In genomic region chr17:31390748-31391495, GRCh38 we compare ENCODE assay signal across 8 cellular contexts. TPM values are rescaled to one million over a fixed set of nuclear protein-coding genes. Genes with fewer than 3 reads are reported as not detected.
DNase-seq lines count a peak whose midpoint lies in the region; ATAC-seq, FAIRE-seq and TF ChIP-seq lines count a peak whose summit lies in the region.

No MANE protein-coding gene starts in this region.

- no peak for TF ChIP-seq EP300 in GM12878 (IDR thresholded peaks at IDR 0.05; ENCODE audit: borderline replicate concordance in 1 of 2, control insufficient read depth in 1 of 2, low read depth in 2 of 2, low read length in 2 of 2)

- H3K4me1 Mint-ChIP-seq in activated CD4-positive, alpha-beta T cell treated with anti-CD3 and anti-CD28 coated beads, Interleukin-2, amount 10 ng/mL, durations not matched to agents 24 days and 14 days = peaks cover 6% of the 10 kb centered on the region

- H3K27ac Mint-ChIP-seq in activated CD4-positive, alpha-beta T cell treated with anti-CD3 and anti-CD28 coated beads, Interleukin-2, amount 10 ng/mL, durations not matched to agents 24 days and 14 days = no peak overlapping the region

- WGBS in GM12878 (ENCODE audit: insufficient coverage, insufficient replicate concordance, low lambda C conversion rate, missing lambda C conversion rate) = 41% methylated on average over 38 of the region's 56 CpGs

- H3K9me3 ChIP-seq in GM12878 (replicated peaks; ENCODE audit: control insufficient read depth, insufficient read depth, low read length) (no peaks in the 10 kb centered on the region), left lung (no peaks in the 10 kb centered on the region), tibial artery (no peaks in the 10 kb centered on the region)

- CTCF ChIA-PET in GM12878 (lab: Yijun Ruan, JAX) = no interaction called here

- in situ Hi-C loops in GM12878 (cut with MboI) = no loop called here

- peak overlapping the region; percentile 73 for H3K4me3 Mint-ChIP-seq in activated CD4-positive, alpha-beta T cell treated with anti-CD3 and anti-CD28 coated beads, Interleukin-2, amount 10 ng/mL, durations not matched to agents 24 days and 14 days

- no peak for TF ChIP-seq POLR2A in GM12878 (IDR thresholded peaks at IDR 0.05; ENCODE audit: low read depth, low read length)

- H3K27me3 ChIP-seq in GM12878 (replicated peaks in 1 of 2; ENCODE audit: control insufficient read depth in 2 of 2, insufficient read depth in 2 of 2, low read length in 1 of 2) (peaks cover 12% of the 10 kb centered on the region in 2 experiments), left lung (peaks cover 37 to 77% of the 10 kb centered on the region in 2 donors), tibial artery (peaks cover 5 to 68% of the 10 kb centered on the region in 2 donors)

- POLR2A ChIA-PET in GM12878 (lab: Charles Lee) = no interaction called here

- H3K36me3 Mint-ChIP-seq in activated CD4-positive, alpha-beta T cell treated with anti-CD3 and anti-CD28 coated beads, Interleukin-2, amount 10 ng/mL, durations not matched to agents 24 days and 14 days (ENCODE audit: low read depth) = no peaks in the 10 kb centered on the region

- ATAC-seq in GM12878 = peak; percentile 10; the same call in 1 of the 3 replicates
- peak; percentile 13 for ATAC-seq in left lung
- no peak for ATAC-seq in GM19463 (IDR thresholded peaks at IDR 0.05; ENCODE audit: unreplicated experiment)
- ATAC-seq in GM18907 (IDR thresholded peaks at IDR 0.05; ENCODE audit: unreplicated experiment) = no peak
- no peak for ATAC-seq in HG03378 (IDR thresholded peaks at IDR 0.05; ENCODE audit: unreplicated experiment)

- peaks cover 52% of the 10 kb centered on the region for H3K27me3 Mint-ChIP-seq in activated CD4-positive, alpha-beta T cell treated with anti-CD3 and anti-CD28 coated beads, Interleukin-2, amount 10 ng/mL, durations not matched to agents 24 days and 14 days

- peak; percentile 58 for DNase-seq in activated CD4-positive, alpha-beta T cell treated with anti-CD3 and anti-CD28 coated beads, Interleukin-2, amount 10 ng/mL, durations not matched to agents 24 days and 14 days
- no peak for DNase-seq in activated CD4-positive, alpha-beta T cell treated with anti-CD3 and anti-CD28 coated beads for 4 hours
- DNase-seq in GM12878 (ENCODE audit: low read depth, low spot score) (no peak), left lung (no peak), tibial artery (peak in 1 of 2 donors; percentile 61)

- H3K9ac ChIP-seq in GM12878 (ENCODE audit: control insufficient read depth, insufficient read depth, low read length) = no peak overlapping the region

- no peak overlapping the region for H3K27ac ChIP-seq in GM12878 (ENCODE audit: control insufficient read depth, insufficient read depth)
- H3K27ac ChIP-seq in left lung = no peak overlapping the region
- no peak overlapping the region for H3K27ac ChIP-seq in tibial artery

- H3K79me2 ChIP-seq in GM12878 (ENCODE audit: control insufficient read depth, insufficient read depth, low read length) = no peaks in the 10 kb centered on the region

- TF ChIP-seq CTCF in GM12878 (IDR thresholded peaks at IDR 0.05 in 2 of 3, conservative IDR thresholded peaks at IDR 0.05 in 1 of 3; ENCODE audit: control insufficient read depth in 2 of 3, extremely low read depth in 1 of 3, insufficient read depth in 1 of 3, low read depth in 3 of 3, low read length in 3 of 3) (no peak), left lung (IDR thresholded peaks at IDR 0.05) (no peak), tibial artery (IDR thresholded peaks at IDR 0.05) (no peak)

- SMC1A ChIA-PET in GM12878 (lab: Charles Lee; ENCODE audit: uncharacterized antibody, unreplicated experiment) = no interaction called here

- H3K4me1 ChIP-seq in GM12878 (ENCODE audit: control insufficient read depth, insufficient read depth, low read length) (no peaks in the 10 kb centered on the region), left lung (peaks cover 0 to 13% of the 10 kb centered on the region in 2 donors), tibial artery (peaks cover 0 to 17% (median 13%) of the 10 kb centered on the region in 4 donors)

- H3K4me2 ChIP-seq in GM12878 (ENCODE audit: control insufficient read depth, insufficient read depth) = peak overlapping the region; percentile 33; the same call in 1 of the 2 replicates

- BruUV-seq in GM12878 (replicated peaks; lab: Mats Ljungman, UMichigan) = no TSS peak

- no peaks in the 10 kb centered on the region for H3K9me3 Mint-ChIP-seq in activated CD4-positive, alpha-beta T cell treated with anti-CD3 and anti-CD28 coated beads, Interleukin-2, amount 10 ng/mL, durations not matched to agents 24 days and 14 days

- no peak for TF ChIP-seq RAD21 in GM12878 (IDR thresholded peaks at IDR 0.05; ENCODE audit: insufficient read depth, low read depth, low read length)

- H3K4me3 ChIP-seq in GM12878 (no peak overlapping the region), left lung (peak overlapping the region; percentile 21 to 39), tibial artery (peak overlapping the region; percentile 38 to 51)

- intact Hi-C loops in activated CD4-positive, alpha-beta T cell treated with anti-CD3 and anti-CD28 coated beads, Interleukin-2, amount 10 ng/mL, durations not matched to agents 24 days and 14 days (cut with micrococcal nuclease) = no loop called here
- intact Hi-C loops in GM12878 (cut with micrococcal nuclease; ENCODE audit: unreplicated experiment) (no loop called here), left lung (cut with DNase I) (no loop called here), tibial artery (cut with DNase I; ENCODE audit: low total_unique reads) (no loop called here)

- no peaks in the 10 kb centered on the region for H3K36me3 ChIP-seq in GM12878 (ENCODE audit: control insufficient read depth in 2 of 2, insufficient read depth in 2 of 2, low read length in 1 of 2)
- no peaks in the 10 kb centered on the region for H3K36me3 ChIP-seq in left lung
- H3K36me3 ChIP-seq in tibial artery = no peaks in the 10 kb centered on the region

- RAD21 ChIA-PET in GM12878 (lab: Charles Lee; ENCODE audit: unreplicated experiment) = no interaction called here

- FAIRE-seq in GM12878 (lab: Jason Lieb, UNC) = no peak

- no peak overlapping the region for H2AFZ ChIP-seq in GM12878 (ENCODE audit: control insufficient read depth, low read depth, low read length)

- H4K20me1 ChIP-seq in GM12878 (ENCODE audit: control insufficient read depth, insufficient read depth) = no peaks in the 10 kb centered on the region; the same call in 1 of the 2 replicates

TF ChIP-seq in GM12878, 131 proteins besides CTCF, POLR2A, EP300 and RAD21:
- TF ChIP-seq ZBED1 (IDR thresholded peaks at IDR 0.05; ENCODE audit: borderline replicate concordance) (no peak), KLF5 (IDR thresholded peaks at IDR 0.05; ENCODE audit: partially characterized antibody) (no peak), SRF (IDR thresholded peaks at IDR 0.05; ENCODE audit: low read depth in 2 of 2, low read length in 2 of 2) (no peak)

RNA-seq across cellular contexts. Expression of gene RAB11FIP4, which starts 0.6 kb away (rescaled TPM):
- total RNA-seq in activated CD4-positive, alpha-beta T cell treated with anti-CD3 and anti-CD28 coated beads, Interleukin-2, amount 10 ng/mL, durations not matched to agents 24 days and 14 days = 24.3 and 26.4 TPM in 2 replicates
- total RNA-seq in GM12878 (2013; cell fraction: nucleolus; rRNA removed) = 40.5 and 45.1 TPM in 2 replicates
- 21.2 and 22.7 TPM in 2 replicates for total RNA-seq in GM12878 (2014; rRNA removed)
- 18.8 and 20.1 TPM in 2 replicates for total RNA-seq in GM12878 (2014; rRNA removed; fragmentation: Illumina TruSeq; extraction: Trizol)
- 27.0 and 28.7 TPM in 2 replicates for total RNA-seq in GM12878 (2021)
- polyA plus RNA-seq in GM12878 (2011; ENCODE audit: low read depth) = 4.9 TPM
- polyA plus RNA-seq in GM12878 (2011; rRNA removed) = 15.9 and 18.3 TPM in 2 replicates
- polyA plus RNA-seq in GM12878 (2011; cell fraction: cytosol; rRNA removed) = 16.3 and 17.2 TPM in 2 replicates
- polyA plus RNA-seq in GM12878 (2011; cell fraction: nucleus; rRNA removed) = 23.3 and 26.8 TPM in 2 replicates
- polyA plus RNA-seq in GM12878 (2012) = 8.4 and 11.3 TPM in 2 replicates
- polyA plus RNA-seq in GM12878 (2014; fragmentation: Illumina TruSeq; extraction: Trizol) = 9.6 and 15.2 TPM in 2 replicates
- 1 to 10 TPM; 1.4 to 1.8 TPM for polyA plus RNA-seq in GM12878 (2014; fragmentation: Nextera tagmentation; extraction: Ambion mirVana)
- 19.0 and 19.8 TPM in 2 replicates for polyA plus RNA-seq in GM12878 (2014; rRNA removed)
- 10 to 100 TPM; 15.8 to 17.0 TPM for polyA plus RNA-seq in GM12878 (2016; fragmentation: Nextera tagmentation; extraction: Ambion mirVana)
- 31.9 and 40.7 TPM in 2 replicates for polyA minus RNA-seq in GM12878 (2011; rRNA and poly(A)+ RNA removed)
- 8.3 and 12.3 TPM in 2 replicates for polyA minus RNA-seq in GM12878 (2011; cell fraction: cytosol; rRNA and poly(A)+ RNA removed)
- 15.5 and 19.5 TPM in 2 replicates for polyA minus RNA-seq in GM12878 (2011; cell fraction: nucleus; rRNA and poly(A)+ RNA removed)
- total RNA-seq in left lung = 10 to 100 TPM; 13.5 to 19.9 TPM

Comparison
In these comparisons a context has a peak if more than half of its experiments do, and no peak if none do; other contexts are left out.
1. ATAC-seq: peak in GM12878 (single experiment) and left lung (single experiment); none in GM19463 (single experiment), GM18907 (single experiment) and HG03378 (single experiment).